In genomic region chr1:29237906-29238600, GRCh38 we compare ENCODE assay signal across 8 cellular contexts. TPM values are rescaled to one million over a fixed set of nuclear protein-coding genes. Genes with fewer than 3 reads are reported as not detected.
A peak's percentile ranks its signal among the peaks of the same experiment; 100 is the strongest.
DNase-seq lines count a peak whose midpoint lies in the region; ATAC-seq, FAIRE-seq and TF ChIP-seq lines count a peak whose summit lies in the region.

No MANE protein-coding gene starts in this region.

- intact Hi-C loops in kidney (cut with DNase I), result loop anchor here (10.0 kb wide), 1 partner anchor 1467 kb away; no protein-coding TSS in a partner anchor

- H3K27me3 Mint-ChIP-seq in stimulated activated naive B cell treated with anti-CD40 and anti-IgM and Interleukin-4, amounts not matched to agents 10 μg/mL and 1 μg/mL and 100 μg/mL, for 72 hours, result peaks cover 57 to 67% of the 10 kb centered on the region in 2 donors

- peaks cover 13 to 21% of the 10 kb centered on the region in 2 donors for H3K4me1 Mint-ChIP-seq in stimulated activated naive B cell treated with anti-CD40 and anti-IgM and Interleukin-4, amounts not matched to agents 10 μg/mL and 1 μg/mL and 100 μg/mL, for 72 hours

- H3K9ac ChIP-seq in kidney (ENCODE audit: low read length in 2 of 2), result peak overlapping the region in 1 of 2 donors; percentile 40

- TF ChIP-seq CTCF in C4-2B (conservative IDR thresholded peaks at IDR 0.05), result no peak
- TF ChIP-seq CTCF in brain microvascular endothelial cell (IDR thresholded peaks at IDR 0.05; ENCODE audit: low read depth, low read length, missing control alignments), result no peak
- no peak for TF ChIP-seq CTCF in kidney (IDR thresholded peaks at IDR 0.05; ENCODE audit: borderline replicate concordance, extremely low read depth, insufficient read depth)

- peak in 1 of 2 donors; percentile 3 for ATAC-seq in stimulated activated naive B cell treated with anti-CD40 and anti-IgM and Interleukin-4, amounts not matched to agents 10 μg/mL and 1 μg/mL and 100 μg/mL, for 72 hours (replicated peaks)
- no peak for ATAC-seq in HG03039 (IDR thresholded peaks at IDR 0.05; ENCODE audit: unreplicated experiment)
- ATAC-seq in GM19351 (IDR thresholded peaks at IDR 0.05; ENCODE audit: unreplicated experiment), result no peak

- H3K27ac ChIP-seq in C4-2B, result peak overlapping the region; percentile 62; the same call in 1 of the 2 replicates
- no peak overlapping the region for H3K27ac ChIP-seq in brain microvascular endothelial cell
- no peak overlapping the region for H3K27ac ChIP-seq in kidney (ENCODE audit: low read depth in 2 of 2, low read length in 2 of 2)

- DNase-seq in brain microvascular endothelial cell (peak; percentile 13), kidney (peak; percentile 86), GM19240 (ENCODE audit: insufficient read length, low spot score) (no peak)
- DNase-seq in stimulated activated naive B cell treated with anti-CD40 and anti-IgM and Interleukin-4, amounts not matched to agents 10 μg/mL and 1 μg/mL and 100 μg/mL, for 72 hours, result no peak

- peaks cover 3% of the 10 kb centered on the region for H3K27me3 ChIP-seq in brain microvascular endothelial cell (replicated peaks)

- peak overlapping the region; percentile 65 for H3K4me3 ChIP-seq in brain microvascular endothelial cell (ENCODE audit: low read depth, low read length)
- H3K4me3 ChIP-seq in kidney (ENCODE audit: low read length in 2 of 2), result peak overlapping the region; percentile 64

- no peak for TF ChIP-seq RAD21 in Ishikawa (IDR thresholded peaks at IDR 0.05; ENCODE audit: low read depth)

- H3K4me1 ChIP-seq in kidney (ENCODE audit: control insufficient read depth in 1 of 2, insufficient read depth in 1 of 2, low read depth in 1 of 2, low read length in 2 of 2), result peaks cover 4 to 18% of the 10 kb centered on the region in 2 donors

- no peaks in the 10 kb centered on the region for H3K9me3 ChIP-seq in kidney (ENCODE audit: control insufficient read depth in 1 of 2, low read length in 2 of 2)

- H3K9me3 Mint-ChIP-seq in stimulated activated naive B cell treated with anti-CD40 and anti-IgM and Interleukin-4, amounts not matched to agents 10 μg/mL and 1 μg/mL and 100 μg/mL, for 72 hours, result no peaks in the 10 kb centered on the region

- peak overlapping the region; percentile 75 to 76 for H3K4me3 Mint-ChIP-seq in stimulated activated naive B cell treated with anti-CD40 and anti-IgM and Interleukin-4, amounts not matched to agents 10 μg/mL and 1 μg/mL and 100 μg/mL, for 72 hours

- in situ Hi-C loops in brain microvascular endothelial cell (cut with HindIII; ENCODE audit: low pct_ligation_motif_present, low sequenced_read_pairs), result loop anchor here (25.0 kb wide), 2 partner anchors 474 to 1449 kb away; no protein-coding TSS in a partner anchor

- FAIRE-seq in kidney (lab: Jason Lieb, UNC), result no peak

- no peaks in the 10 kb centered on the region for H3K36me3 ChIP-seq in brain microvascular endothelial cell (replicated peaks)
- no peaks in the 10 kb centered on the region for H3K36me3 ChIP-seq in kidney (ENCODE audit: control insufficient read depth in 1 of 2, insufficient read depth in 2 of 2, low read length in 2 of 2)

- no peak for TF ChIP-seq EP300 in Ishikawa (IDR thresholded peaks at IDR 0.05; ENCODE audit: borderline replicate concordance)

- peaks cover 0 to 3% of the 10 kb centered on the region in 2 donors for H3K36me3 Mint-ChIP-seq in stimulated activated naive B cell treated with anti-CD40 and anti-IgM and Interleukin-4, amounts not matched to agents 10 μg/mL and 1 μg/mL and 100 μg/mL, for 72 hours

- peak overlapping the region; percentile 62 for H3K27ac Mint-ChIP-seq in stimulated activated naive B cell treated with anti-CD40 and anti-IgM and Interleukin-4, amounts not matched to agents 10 μg/mL and 1 μg/mL and 100 μg/mL, for 72 hours

TF ChIP-seq in Ishikawa, 13 proteins besides CTCF, POLR2A, EP300 and RAD21:
- TF ChIP-seq EGR1 (IDR thresholded peaks at IDR 0.05), result no peak
- TF ChIP-seq, protein P1, sequence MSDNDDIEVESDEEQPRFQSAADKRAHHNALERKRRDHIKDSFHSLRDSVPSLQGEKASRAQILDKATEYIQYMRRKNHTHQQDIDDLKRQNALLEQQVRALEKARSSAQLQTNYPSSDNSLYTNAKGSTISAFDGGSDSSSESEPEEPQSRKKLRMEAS (IDR thresholded peaks at IDR 0.05), result 0 out of 2 replicates have a peak, but pooled peaks have one; percentile 19
TF ChIP-seq in Ishikawa: peak in this region for 1.

RNA-seq across cellular contexts. Expression of gene PTPRU, which starts 1.7 kb away (rescaled TPM):
- total RNA-seq in kidney, result 53.6 TPM
- polyA plus RNA-seq in kidney (ENCODE audit: insufficient read depth, low read depth, low replicate concordance), result 3.7 TPM

RNA-seq across cellular contexts. Expression of gene MECR, which starts 7.3 kb away (rescaled TPM):
- 27.7 TPM for total RNA-seq in kidney
- polyA plus RNA-seq in kidney (ENCODE audit: insufficient read depth, low read depth, low replicate concordance), result 42.6 TPM

RNA-seq across cellular contexts. Expression of gene SRSF4, which starts 56.4 kb away (rescaled TPM):
- total RNA-seq in kidney, result 72.3 TPM
- polyA plus RNA-seq in kidney (ENCODE audit: insufficient read depth, low read depth, low replicate concordance), result 48.4 TPM

Comparison
In these comparisons a context has a peak if more than half of its experiments do, and no peak if none do; other contexts are left out.
1. DNase-seq: peak in brain microvascular endothelial cell (single experiment) and kidney (single experiment); none in stimulated activated naive B cell treated with anti-CD40 and anti-IgM and Interleukin-4, amounts not matched to agents 10 μg/mL and 1 μg/mL and 100 μg/mL, for 72 hours (single experiment) and GM19240 (single experiment).